25 cellular contexts compared by ENCODE assay signal in the genomic region with DNA sequence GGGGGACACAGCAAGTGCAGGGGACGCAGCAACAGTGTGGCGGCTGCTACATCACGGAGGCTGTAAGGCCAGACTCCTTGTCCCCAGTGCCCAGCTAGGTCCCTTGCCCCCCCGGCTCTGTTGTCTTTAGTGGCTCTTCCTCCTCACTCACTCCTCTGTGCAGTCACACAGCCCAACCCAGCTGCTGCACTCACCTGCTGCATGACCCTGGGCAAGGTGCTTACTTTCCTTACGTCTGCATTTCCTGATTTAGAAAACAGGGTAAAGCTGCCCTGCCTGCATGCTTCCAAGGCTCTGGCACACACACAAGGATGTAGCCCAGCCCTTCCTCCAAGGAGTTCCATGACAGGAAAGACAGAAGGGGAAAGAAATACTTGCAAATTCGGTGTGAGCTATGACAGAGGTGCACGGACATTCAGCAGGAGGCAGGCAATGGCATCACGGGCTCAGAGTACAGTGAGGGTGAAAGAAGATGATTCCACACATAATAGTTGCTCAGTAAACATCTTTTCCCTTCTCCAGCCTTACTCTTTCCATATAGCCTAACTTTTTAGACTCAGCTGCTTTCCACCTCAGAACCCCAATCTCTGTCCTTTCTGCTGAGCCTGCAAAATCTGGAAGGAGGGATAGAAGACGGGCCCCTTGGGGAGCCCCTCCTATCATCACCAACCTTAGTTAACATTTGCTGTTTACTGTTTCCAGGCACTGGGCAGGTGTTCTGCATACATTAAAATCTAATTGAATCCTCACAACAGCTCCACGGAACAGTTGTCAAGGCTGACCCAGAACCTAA.
"Had no signal": no experiment of that assay in that cellular context is flagged by ENCODE, and none has a peak within 500 bp of the region (broad histone marks: within the 10 kb centered on the region; RNA-seq: fewer than 3 reads in every experiment).

No MANE protein-coding gene starts in this region.

- H3K4me3 Mint-ChIP-seq: activated B cell treated with CpG ODN at 0.5 μM for 24 hours; activated CD4-positive, alpha-beta T cell treated with anti-CD3 and anti-CD28 coated beads for 36 hours; activated naive CD8-positive, alpha-beta T cell; activated T-cell treated with anti-CD3 and anti-CD28 coated beads, Interleukin-2, amount 50 U/mL, for 4 hours; naive B cell; neural crest cell; T-helper 1 cell treated with Interleukin-12 subunit alpha and Interleukin-12 subunit beta and Interleukin-4 antibody, amounts not matched to agents 30 μg/mL and 1 μg/mL, for 36 hours had no signal

- H3K27ac Mint-ChIP-seq: activated B cell treated with CpG ODN at 0.5 μM for 24 hours; activated CD4-positive, alpha-beta T cell treated with anti-CD3 and anti-CD28 coated beads for 36 hours; activated naive CD8-positive, alpha-beta T cell; activated T-helper 2 cell treated with anti-CD3 and anti-CD28 coated beads, Interferon-gamma antibody, Interleukin-2, Interleukin-4, amounts not matched to agents 10 μg/mL and 5 μg/mL and 100 μg/mL, durations not matched to agents 14 hours and 24 hours and 36 hours; naive B cell; progenitor cell of endocrine pancreas; T-helper 1 cell treated with Interleukin-12 subunit alpha and Interleukin-12 subunit beta and Interleukin-4 antibody, amounts not matched to agents 30 μg/mL and 1 μg/mL, for 36 hours had no signal

- H3K9me3 ChIP-seq: left ventricle myocardium inferior, thyroid gland had no signal

- H3K9me3 Mint-ChIP-seq: activated B cell treated with CpG ODN at 0.5 μM for 24 hours; activated T-cell treated with anti-CD3 and anti-CD28 coated beads, Interleukin-2, amount 50 U/mL, for 4 hours; activated T-helper 2 cell treated with anti-CD3 and anti-CD28 coated beads, Interferon-gamma antibody, Interleukin-2, Interleukin-4, amounts not matched to agents 10 μg/mL and 5 μg/mL and 100 μg/mL, durations not matched to agents 14 hours and 24 hours and 36 hours; neural crest cell; T-helper 1 cell treated with Interleukin-12 subunit alpha and Interleukin-12 subunit beta and Interleukin-4 antibody, amounts not matched to agents 30 μg/mL and 1 μg/mL, for 36 hours had no signal

- H3K27me3 ChIP-seq: thyroid gland had no signal

- ATAC-seq: activated CD4-positive, alpha-beta T cell treated with anti-CD3 and anti-CD28 coated beads for 36 hours; activated T-cell treated with anti-CD3 and anti-CD28 coated beads, Interleukin-2, amount 50 U/mL, for 4 hours had no signal

- H3K4me3 ChIP-seq: left ventricle myocardium inferior, thyroid gland had no signal

- FAIRE-seq: astrocyte had no signal

- H3K36me3 Mint-ChIP-seq: activated naive CD8-positive, alpha-beta T cell; naive B cell had no signal

- H3K27ac ChIP-seq: left ventricle myocardium inferior, thyroid gland had no signal

- H3K4me1 ChIP-seq: left ventricle myocardium inferior, thyroid gland had no signal

- DNase-seq: activated B cell treated with CpG ODN at 0.5 μM for 24 hours; activated CD4-positive, alpha-beta T cell treated with anti-CD3 and anti-CD28 coated beads for 36 hours; activated CD4-positive, alpha-beta T cell treated with anti-CD3 and anti-CD28 coated beads, Interleukin-2, amount 50 U/mL, for 48 hours; activated CD8-positive, alpha-beta memory T cell treated with anti-CD3 and anti-CD28 coated beads, Interleukin-2, amount 50 U/mL, for 48 hours; activated naive CD4-positive, alpha-beta T cell; activated T-cell treated with anti-CD3 and anti-CD28 coated beads, Interleukin-2, amount 50 U/mL, for 4 hours; central memory CD4-positive, alpha-beta T cell; effector memory CD4-positive, alpha-beta T cell; foreskin melanocyte; glutamatergic neuron; hippocampal formation; kidney glomerular epithelial cell; left ventricle myocardium inferior; mammary epithelial cell; naive B cell; stimulated activated CD4-positive, alpha-beta T cell treated with anti-CD3 and anti-CD28 coated beads, Interleukin-4, amount 100 ng/mL, for 24 hours; stimulated activated naive CD4-positive, alpha-beta T cell treated with Interleukin-2 at 50 U/mL for 16 hours; T1000; thyroid gland had no signal

- H3K4me1 Mint-ChIP-seq: activated B cell treated with CpG ODN at 0.5 μM for 24 hours; activated CD4-positive, alpha-beta T cell treated with anti-CD3 and anti-CD28 coated beads for 36 hours; neural crest cell had no signal

- H3K36me3 ChIP-seq: left ventricle myocardium inferior, thyroid gland had no signal

- H3K27me3 Mint-ChIP-seq: activated CD4-positive, alpha-beta T cell treated with anti-CD3 and anti-CD28 coated beads for 36 hours had no signal
